Comparison of ENCODE assay signal across 8 cellular contexts in the genomic region with DNA sequence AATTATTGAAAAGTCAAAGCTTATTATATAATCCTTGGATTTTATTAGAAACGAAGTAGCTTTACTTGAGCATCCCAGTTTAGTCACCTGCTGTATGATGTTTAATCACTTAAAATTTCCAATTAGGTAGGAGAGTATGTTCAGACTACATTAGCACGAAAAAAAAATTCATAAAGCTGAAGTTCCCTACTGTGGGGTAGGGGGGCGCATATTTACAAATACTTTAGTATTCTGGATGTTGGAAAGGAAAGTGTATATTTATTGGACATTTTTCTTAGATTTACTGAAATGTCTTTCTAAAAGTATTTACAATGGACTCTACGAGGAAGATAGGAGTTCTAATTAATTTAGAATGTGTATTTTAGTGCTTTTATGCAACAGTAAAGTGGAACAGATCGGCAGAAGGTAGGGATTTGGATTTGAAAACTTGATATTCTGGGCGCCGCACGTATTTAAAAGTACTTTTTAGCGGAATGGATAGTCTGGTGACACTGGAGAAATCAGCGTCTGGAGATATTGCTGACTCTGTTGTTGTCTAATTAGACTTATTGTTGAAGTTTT. TPM values are rescaled to one million over a fixed set of nuclear protein-coding genes. Genes with fewer than 3 reads are reported as not detected.
DNase-seq lines count a peak whose midpoint lies in the region; ATAC-seq and TF ChIP-seq lines count a peak whose summit lies in the region.

No MANE protein-coding gene starts in this region.

- H3K9ac ChIP-seq in smooth muscle cell (ENCODE audit: low read depth): no peak overlapping the region

- H3K79me2 ChIP-seq in PC-9 (ENCODE audit: low read depth): peaks cover 63% of the 10 kb centered on the region
- H3K79me2 ChIP-seq in smooth muscle cell (ENCODE audit: low read depth): peaks cover 65% of the 10 kb centered on the region

- H3K4me3 ChIP-seq in A673 (ENCODE audit: low read depth, low read length, poor library complexity, severe bottlenecking) (peak overlapping the region; percentile 68), PC-9 (peak overlapping the region; percentile 67), fibroblast of mammary gland (ENCODE audit: control insufficient read depth, low read depth, low read length) (peak overlapping the region; percentile 78), smooth muscle cell (peak overlapping the region; percentile 87)

- DNase-seq in A673 (ENCODE audit: low spot score) (peak; percentile 23), GM10248 (ENCODE audit: extremely low spot score) (no peak), PC-9 (no peak), fibroblast of mammary gland (ENCODE audit: low read depth) (peak; percentile 6), smooth muscle cell (lab: John Stamatoyannopoulos, UW; ENCODE audit: unreplicated experiment) (no peak), NCI-H1436 treated with DMSO at 0.1 percent for 48 hours (lab: John Stamatoyannopoulos, UW) (no peak)

- H3K27me3 ChIP-seq in A673 (replicated peaks; ENCODE audit: insufficient read depth, low read depth, low read length, poor library complexity) (no peaks in the 10 kb centered on the region), PC-9 (ENCODE audit: insufficient read depth, low read depth) (no peaks in the 10 kb centered on the region), smooth muscle cell (ENCODE audit: low read depth) (no peaks in the 10 kb centered on the region)

- TSS peak; percentile 66 for BruUV-seq in A673 (replicated peaks; lab: Mats Ljungman, UMichigan)
- BruUV-seq in PC-9 (replicated peaks; lab: Mats Ljungman, UMichigan): no TSS peak

- CTCF ChIA-PET in A673 (lab: Charles Lee): no interaction called here
- CTCF ChIA-PET in GM10248 (lab: Yijun Ruan, JAX): interaction anchor here (1.0 to 2.0 kb wide), 9 partner anchors 9 to 241 kb away, joined by 3 to 6 read pairs (median 5); no protein-coding TSS in a partner anchor
- CTCF ChIA-PET in PC-9 (lab: Charles Lee): interaction anchor here (0.6 kb wide), 1 partner anchor 936 kb away, joined by 3 read pairs; no protein-coding TSS in a partner anchor

- TF ChIP-seq CTCF in A673 (conservative IDR thresholded peaks at IDR 0.05; ENCODE audit: low read depth, low read length): peak; percentile 53
- TF ChIP-seq CTCF in GM10248 (IDR thresholded peaks at IDR 0.05; ENCODE audit: control extremely low read depth, extremely low read depth, low read depth, missing control alignments): peak; percentile 12
- TF ChIP-seq CTCF in PC-9 (conservative IDR thresholded peaks at IDR 0.05): peak; percentile 56; the same call in 1 of the 2 replicates
- peak; percentile 34 for TF ChIP-seq CTCF in fibroblast of mammary gland (conservative IDR thresholded peaks at IDR 0.05; ENCODE audit: control insufficient read depth, insufficient read depth, low read depth, low read length)
- no peak for TF ChIP-seq CTCF in smooth muscle cell (IDR thresholded peaks at IDR 0.05; ENCODE audit: borderline replicate concordance, insufficient read depth, poor library complexity, severe bottlenecking)

- H3K9me2 ChIP-seq in PC-9 (ENCODE audit: insufficient read depth): no peaks in the 10 kb centered on the region

- peak overlapping the region; percentile 90 for H2AFZ ChIP-seq in PC-9
- no peak overlapping the region for H2AFZ ChIP-seq in smooth muscle cell (ENCODE audit: low read depth)

- ATAC-seq in GM19395 (IDR thresholded peaks at IDR 0.05; ENCODE audit: unreplicated experiment) (no peak), HG03521 (IDR thresholded peaks at IDR 0.05; ENCODE audit: unreplicated experiment) (no peak)

- no peaks in the 10 kb centered on the region for H3K36me3 ChIP-seq in A673 (ENCODE audit: insufficient read depth, low read length, poor library complexity, severe bottlenecking)
- no peaks in the 10 kb centered on the region for H3K36me3 ChIP-seq in PC-9 (ENCODE audit: low read depth)
- no peaks in the 10 kb centered on the region for H3K36me3 ChIP-seq in smooth muscle cell (ENCODE audit: low read depth)

- H3K4me2 ChIP-seq in PC-9 (peak overlapping the region; percentile 91), smooth muscle cell (peak overlapping the region; percentile 91)

- WGBS in smooth muscle cell (ENCODE audit: low lambda C conversion rate): 54% methylated on average over 10 of the region's 10 CpGs

- POLR2A ChIA-PET in A673 (lab: Charles Lee; ENCODE audit: low non-redundant PET): no interaction called here
- POLR2A ChIA-PET in GM10248 (lab: Yijun Ruan, JAX): no interaction called here
- POLR2A ChIA-PET in PC-9 (lab: Charles Lee; ENCODE audit: unreplicated experiment): no interaction called here

- H3K4me1 ChIP-seq in A673 (ENCODE audit: insufficient read depth, low read length, poor library complexity, severe bottlenecking) (peaks cover 12% of the 10 kb centered on the region), PC-9 (replicated peaks; ENCODE audit: insufficient read depth) (peaks cover 28% of the 10 kb centered on the region), smooth muscle cell (ENCODE audit: low read depth) (peaks cover 35% of the 10 kb centered on the region)

- H3K9me3 ChIP-seq in A673 (ENCODE audit: low read depth, low read length, poor library complexity, severe bottlenecking) (no peaks in the 10 kb centered on the region), PC-9 (ENCODE audit: insufficient read depth, low read depth) (no peaks in the 10 kb centered on the region), smooth muscle cell (replicated peaks; ENCODE audit: low read depth) (no peaks in the 10 kb centered on the region)

- intact Hi-C loops in A673 (cut with micrococcal nuclease; ENCODE audit: unreplicated experiment) (no loop called here), PC-9 (cut with micrococcal nuclease; ENCODE audit: unreplicated experiment) (loop anchor here (2.0 kb wide), 2 partner anchors 33 to 69 kb away; a partner anchor contains a TSS)

- peaks cover 25% of the 10 kb centered on the region for H4K20me1 ChIP-seq in PC-9 (ENCODE audit: insufficient read depth)
- H4K20me1 ChIP-seq in smooth muscle cell (ENCODE audit: low read depth): peaks cover 59% of the 10 kb centered on the region

- no peak overlapping the region for H3K27ac ChIP-seq in A673 (ENCODE audit: low read depth, low read length, poor library complexity, severe bottlenecking)
- no peak overlapping the region for H3K27ac ChIP-seq in PC-9
- no peak overlapping the region for H3K27ac ChIP-seq in smooth muscle cell (ENCODE audit: low read depth)

- H3F3A ChIP-seq in PC-9 (ENCODE audit: insufficient read depth, low read depth) (no peaks in the 10 kb centered on the region), smooth muscle cell (ENCODE audit: low read depth) (no peaks in the 10 kb centered on the region)

RNA-seq across cellular contexts. Expression of a gene that starts 1.9 kb away (rescaled TPM):
- 22.9 and 23.1 TPM in 2 replicates for total RNA-seq in A673 (2021)
- total RNA-seq in PC-9 (2021): 14.8 and 16.8 TPM in 2 replicates
- total RNA-seq in smooth muscle cell: 32.7 and 45.4 TPM in 2 replicates
- 11.3 and 12.6 TPM in 2 replicates for polyA plus RNA-seq in smooth muscle cell

RNA-seq across cellular contexts. Expression of a gene that starts 33.7 kb away (rescaled TPM):
- 33.5 and 42.2 TPM in 2 replicates for total RNA-seq in A673 (2021)
- 19.2 and 30.3 TPM in 2 replicates for total RNA-seq in PC-9 (2021)
- 47.3 and 55.5 TPM in 2 replicates for total RNA-seq in smooth muscle cell
- 27.8 and 31.7 TPM in 2 replicates for polyA plus RNA-seq in smooth muscle cell

Comparison
In these comparisons a context has a peak if more than half of its experiments do, and no peak if none do; other contexts are left out.
1. DNase-seq: peak in A673 (single experiment) and fibroblast of mammary gland (single experiment); none in GM10248 (single experiment), PC-9 (0 of 2), smooth muscle cell (single experiment) and NCI-H1436 treated with DMSO at 0.1 percent for 48 hours (single experiment).
2. Peak in every context shown above with its lines, with median percentiles within 50 percentile points of each other: H3K4me3 ChIP-seq.